ENCODE assay signal across 1 cellular context in genomic region chr20:35279533-35280174, GRCh38.
TF ChIP-seq lines count a peak whose summit lies in the region.

No MANE protein-coding gene starts in this region.

TF ChIP-seq in K562, 482 proteins besides CTCF, POLR2A, EP300 and RAD21:
- no peak for TF ChIP-seq YY1 (IDR thresholded peaks at IDR 0.05; ENCODE audit: borderline replicate concordance in 1 of 3, control insufficient read depth in 1 of 3, extremely low read depth in 1 of 3, insufficient read depth in 3 of 3, insufficient read length in 1 of 3, insufficient replicate concordance in 2 of 3, low read depth in 1 of 3, low read length in 2 of 3)
- TF ChIP-seq PKNOX1 (IDR thresholded peaks at IDR 0.05) = 0 out of 2 replicates have a peak, but pooled peaks have one; percentile 6
